12 cellular contexts compared by ENCODE assay signal in the genomic region with DNA sequence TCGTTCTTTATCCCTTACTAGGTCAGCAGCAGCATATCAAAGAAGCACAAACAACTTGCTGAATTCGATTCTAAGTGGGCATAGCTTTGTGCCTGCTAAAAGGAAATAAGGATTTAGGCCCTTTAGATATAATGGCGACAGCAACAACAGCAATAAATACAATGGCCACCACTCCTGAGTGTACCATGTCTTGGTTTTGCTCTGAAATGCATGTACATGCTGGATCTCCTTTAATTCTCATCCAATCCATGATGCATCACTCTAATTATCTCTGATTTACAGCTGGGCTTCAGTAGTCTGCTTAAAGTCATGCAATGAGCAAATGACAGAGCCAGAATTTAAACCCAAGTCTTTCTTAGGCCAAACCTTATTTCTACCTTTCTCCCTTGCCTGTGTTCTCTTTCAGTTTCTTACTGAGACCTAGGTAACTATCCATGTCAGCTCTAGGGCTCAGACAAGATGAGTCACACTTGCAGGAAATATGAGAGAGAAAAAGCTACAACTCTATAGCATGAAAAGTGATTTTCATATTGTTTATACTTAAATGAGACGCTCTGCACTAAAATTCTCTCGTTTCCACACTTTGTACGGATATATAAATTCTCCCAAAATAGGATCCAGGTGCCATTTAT.
DNase-seq lines count a peak whose midpoint lies in the region; ATAC-seq and TF ChIP-seq lines count a peak whose summit lies in the region.
"Had no signal": no experiment of that assay in that cellular context is flagged by ENCODE, and none has a peak within 500 bp of the region (broad histone marks: within the 10 kb centered on the region; RNA-seq: fewer than 3 reads in every experiment).

No MANE protein-coding gene starts in this region.

- no peaks in the 10 kb centered on the region for H3F3A ChIP-seq in neural progenitor cell (ENCODE audit: low read depth)

- in situ Hi-C loops in ACHN (cut with HindIII; ENCODE audit: low pct_ligation_motif_present, low pct_unique_long_range_greater_than_20kb, low sequenced_read_pairs), result no loop called here

- no peaks in the 10 kb centered on the region for H3K4me1 Mint-ChIP-seq in neural progenitor cell
- H3K4me1 Mint-ChIP-seq: natural killer cell had no signal

- peak; percentile 48 for DNase-seq in ACHN
- peak; percentile 58 for DNase-seq in NCI-H226
- no peak for DNase-seq in NCI-H524 (lab: John Stamatoyannopoulos, UW)
- DNase-seq in neural progenitor cell (ENCODE audit: low spot score), result no peak
- no peak for DNase-seq in OCI-M2 (lab: John Stamatoyannopoulos, UW; ENCODE audit: unreplicated experiment)
- no peak for DNase-seq in NCI-H2171 treated with DMSO at 0.1 percent for 48 hours (lab: John Stamatoyannopoulos, UW)
- DNase-seq: activated naive CD4-positive, alpha-beta T cell; natural killer cell; NCI-H2171 had no signal

- peaks cover 2% of the 10 kb centered on the region for H3K27me3 Mint-ChIP-seq in neural progenitor cell (ENCODE audit: insufficient read depth, low read depth)

- H3K27me3 ChIP-seq in neural progenitor cell, result no peaks in the 10 kb centered on the region
- H3K27me3 ChIP-seq: gastroesophageal sphincter had no signal

- H3K9me3 ChIP-seq in neural progenitor cell (ENCODE audit: low read depth), result no peaks in the 10 kb centered on the region
- H3K9me3 ChIP-seq: gastroesophageal sphincter had no signal

- H3K4me3 ChIP-seq in neural progenitor cell, result no peak overlapping the region
- H3K4me3 ChIP-seq: gastroesophageal sphincter had no signal

- TF ChIP-seq CTCF in neural progenitor cell (IDR thresholded peaks at IDR 0.05), result no peak

- H2AFZ ChIP-seq in neural progenitor cell (replicated peaks), result no peak overlapping the region

- no peaks in the 10 kb centered on the region for H4K20me1 ChIP-seq in neural progenitor cell (ENCODE audit: low read depth)

- H3K79me2 ChIP-seq in neural progenitor cell (ENCODE audit: low read depth), result no peaks in the 10 kb centered on the region

- H3K4me3 Mint-ChIP-seq in neural progenitor cell, result no peak overlapping the region
- H3K4me3 Mint-ChIP-seq: natural killer cell had no signal

- no peak overlapping the region for H3K9ac ChIP-seq in neural progenitor cell

- H3K36me3 ChIP-seq in neural progenitor cell, result no peaks in the 10 kb centered on the region
- H3K36me3 ChIP-seq: gastroesophageal sphincter had no signal

- H3K27ac Mint-ChIP-seq in neural progenitor cell, result no peak overlapping the region
- H3K27ac Mint-ChIP-seq: natural killer cell had no signal

- no peaks in the 10 kb centered on the region for H3K36me3 Mint-ChIP-seq in neural progenitor cell
- H3K36me3 Mint-ChIP-seq: natural killer cell had no signal

- no peaks in the 10 kb centered on the region for H3K9me3 Mint-ChIP-seq in neural progenitor cell
- H3K9me3 Mint-ChIP-seq: natural killer cell had no signal

- H3K4me2 ChIP-seq in neural progenitor cell, result no peak overlapping the region

- H3K27ac ChIP-seq in neural progenitor cell, result no peak overlapping the region
- H3K27ac ChIP-seq: gastroesophageal sphincter had no signal

- ATAC-seq in GM21381 (IDR thresholded peaks at IDR 0.05; ENCODE audit: unreplicated experiment), result peak; percentile 51
- peak; percentile 76 for ATAC-seq in esophagus mucosa
- ATAC-seq: gastroesophageal sphincter, natural killer cell had no signal

- H3K4me1 ChIP-seq in neural progenitor cell, result no peaks in the 10 kb centered on the region
- H3K4me1 ChIP-seq: gastroesophageal sphincter had no signal

Comparison
In these comparisons a context has a peak if more than half of its experiments do, and no peak if none do; other contexts are left out.
1. DNase-seq: peak in ACHN (single experiment) and NCI-H226 (single experiment); none in NCI-H524 (0 of 2), neural progenitor cell (single experiment), OCI-M2 (single experiment) and NCI-H2171 treated with DMSO at 0.1 percent for 48 hours (single experiment).